In genomic region chr2:135245055-135245454, GRCh38 we compare ENCODE assay signal across 11 cellular contexts.
A peak's percentile ranks its signal among the peaks of the same experiment; 100 is the strongest.
DNase-seq lines count a peak whose midpoint lies in the region; ATAC-seq lines count a peak whose summit lies in the region.
"Had no signal": no experiment of that assay in that cellular context is flagged by ENCODE, and none has a peak within 500 bp of the region (broad histone marks: within the 10 kb centered on the region; RNA-seq: fewer than 3 reads in every experiment).

No MANE protein-coding gene starts in this region.

- H3K4me3 Mint-ChIP-seq in naive thymus-derived CD4-positive, alpha-beta T cell = no peak overlapping the region
- H3K4me3 Mint-ChIP-seq: B cell had no signal

- no peaks in the 10 kb centered on the region for H3K27me3 ChIP-seq in adipocyte (replicated peaks; ENCODE audit: control insufficient read depth, insufficient read depth, low read length)
- H3K27me3 ChIP-seq in naive thymus-derived CD4-positive, alpha-beta T cell (ENCODE audit: control insufficient read depth in 2 of 2, insufficient read depth in 2 of 2, low read length in 2 of 2) = no peaks in the 10 kb centered on the region

- peaks cover 0 to 14% (median 2%) of the 10 kb centered on the region in 7 donors for H3K4me1 Mint-ChIP-seq in naive thymus-derived CD4-positive, alpha-beta T cell

- H3K36me3 Mint-ChIP-seq in naive thymus-derived CD4-positive, alpha-beta T cell = peaks cover 6 to 34% (median 23%) of the 10 kb centered on the region in 5 donors

- CTCF ChIA-PET in naive thymus-derived CD4-positive, alpha-beta T cell (lab: Charles Lee) = no interaction called here

- peak; percentile 25 for DNase-seq in NCI-H82 (lab: John Stamatoyannopoulos, UW)
- no peak for DNase-seq in NCI-H82 treated with DMSO at 0.1 percent for 48 hours (lab: John Stamatoyannopoulos, UW; ENCODE audit: unreplicated experiment)
- peak; percentile 92 for DNase-seq in M059J (ENCODE audit: low read depth)
- peak; percentile 37 for DNase-seq in adipocyte (ENCODE audit: low read depth)
- DNase-seq in naive thymus-derived CD4-positive, alpha-beta T cell = no peak
- DNase-seq: amniotic stem cell, kidney had no signal

- H3K27ac ChIP-seq in naive thymus-derived CD4-positive, alpha-beta T cell (ENCODE audit: low read depth, low read length) = no peak overlapping the region

- H3K4me1 ChIP-seq in adipocyte (ENCODE audit: control insufficient read depth, insufficient read depth, low read length) = no peaks in the 10 kb centered on the region
- H3K4me1 ChIP-seq in naive thymus-derived CD4-positive, alpha-beta T cell (ENCODE audit: control insufficient read depth in 2 of 2, insufficient read depth in 2 of 2, low read length in 2 of 2) = peaks cover 0 to 3% of the 10 kb centered on the region in 2 donors

- no peaks in the 10 kb centered on the region for H3K9me3 ChIP-seq in adipocyte (ENCODE audit: control insufficient read depth, low read length)
- H3K9me3 ChIP-seq in naive thymus-derived CD4-positive, alpha-beta T cell (ENCODE audit: control insufficient read depth in 2 of 3, low read length in 3 of 3) = no peaks in the 10 kb centered on the region

- POLR2A ChIA-PET in naive thymus-derived CD4-positive, alpha-beta T cell (lab: Charles Lee) = no interaction called here

- H3K27ac Mint-ChIP-seq in naive thymus-derived CD4-positive, alpha-beta T cell = peak overlapping the region in 2 of 9 donors; percentile 17 to 60
- H3K27ac Mint-ChIP-seq: B cell had no signal

- no peaks in the 10 kb centered on the region for H3K36me3 ChIP-seq in adipocyte (ENCODE audit: control insufficient read depth, insufficient read depth, low read length, severe bottlenecking)
- no peaks in the 10 kb centered on the region for H3K36me3 ChIP-seq in naive thymus-derived CD4-positive, alpha-beta T cell (ENCODE audit: control insufficient read depth in 2 of 3, insufficient read depth in 3 of 3, low read length in 3 of 3)

- H3K4me3 ChIP-seq in adipocyte (ENCODE audit: low read length) = no peak overlapping the region
- H3K4me3 ChIP-seq in naive thymus-derived CD4-positive, alpha-beta T cell (ENCODE audit: low read length) = no peak overlapping the region

- peaks cover 4 to 20% (median 8%) of the 10 kb centered on the region in 11 donors for H3K9me3 Mint-ChIP-seq in naive thymus-derived CD4-positive, alpha-beta T cell

- peak; percentile 18 for ATAC-seq in naive thymus-derived CD4-positive, alpha-beta T cell
- ATAC-seq in HG03457 (IDR thresholded peaks at IDR 0.05; ENCODE audit: unreplicated experiment) (no peak), GM21825 (IDR thresholded peaks at IDR 0.05; ENCODE audit: unreplicated experiment) (no peak), HG03045 (IDR thresholded peaks at IDR 0.05; ENCODE audit: unreplicated experiment) (no peak)

- no peak overlapping the region for H3K9ac ChIP-seq in adipocyte (ENCODE audit: low read length)

- intact Hi-C loops in naive thymus-derived CD4-positive, alpha-beta T cell (cut with micrococcal nuclease) = loop anchor here in 1 of 2 donors (1.0 kb wide), 1 partner anchor 193 kb away; the partner anchor contains the start of gene RAB3GAP1

- no peaks in the 10 kb centered on the region for H3K27me3 Mint-ChIP-seq in naive thymus-derived CD4-positive, alpha-beta T cell
- H3K27me3 Mint-ChIP-seq: B cell had no signal

Comparison
In these comparisons a context has a peak if more than half of its experiments do, and no peak if none do; other contexts are left out.
1. DNase-seq: peak in NCI-H82 (single experiment), M059J (single experiment) and adipocyte (single experiment); none in NCI-H82 treated with DMSO at 0.1 percent for 48 hours (single experiment) and naive thymus-derived CD4-positive, alpha-beta T cell (0 of 9).